Comparison of ENCODE assay signal across 35 cellular contexts in genomic region chr12:77273898-77274297, GRCh38.
"Had no signal": no experiment of that assay in that cellular context is flagged by ENCODE, and none has a peak within 500 bp of the region (broad histone marks: within the 10 kb centered on the region; RNA-seq: fewer than 3 reads in every experiment).

No MANE protein-coding gene starts in this region.

- H3K27ac ChIP-seq: KMS-11 had no signal

- H3K4me2 ChIP-seq: KMS-11 had no signal

- H3K27me3 ChIP-seq: MG63 had no signal

- H3K9me3 ChIP-seq: MG63 had no signal

- DNase-seq: Karpas-422, Kasumi-1, MG63, MM.1S, MV-4-11, NCI-H1048, NCI-H1092, NCI-H1092 treated with DMSO at 0.1 percent for 48 hours, NCI-H1105, NCI-H1105 treated with DMSO at 0.1 percent for 48 hours, NCI-H1417, NCI-H1417 treated with DMSO at 0.1 percent for 48 hours, NCI-H1436, NCI-H1436 treated with DMSO at 0.1 percent for 48 hours, NCI-H146, NCI-H1694, NCI-H1694 treated with DMSO at 0.1 percent for 48 hours, NCI-H187, NCI-H187 treated with DMSO at 0.1 percent for 48 hours, NCI-H1930, NCI-H2029, NCI-H2029 treated with DMSO at 0.1 percent for 48 hours, NCI-H2081, NCI-H2081 treated with DMSO at 0.1 percent for 48 hours, NCI-H2107, NCI-H2171, NCI-H2171 treated with DMSO at 0.1 percent for 48 hours, NCI-H2227 treated with DMSO at 0.1 percent for 48 hours, NCI-H226, NCI-H345, NCI-H446, NCI-H446 treated with DMSO at 0.1 percent for 48 hours, NCI-H510A, NCI-H510A treated with DMSO at 0.1 percent for 48 hours had no signal

- H3K36me3 ChIP-seq: MG63 had no signal

- H3K4me3 ChIP-seq: MG63 had no signal

- H3K9ac ChIP-seq: KMS-11 had no signal
